In the genomic region with DNA sequence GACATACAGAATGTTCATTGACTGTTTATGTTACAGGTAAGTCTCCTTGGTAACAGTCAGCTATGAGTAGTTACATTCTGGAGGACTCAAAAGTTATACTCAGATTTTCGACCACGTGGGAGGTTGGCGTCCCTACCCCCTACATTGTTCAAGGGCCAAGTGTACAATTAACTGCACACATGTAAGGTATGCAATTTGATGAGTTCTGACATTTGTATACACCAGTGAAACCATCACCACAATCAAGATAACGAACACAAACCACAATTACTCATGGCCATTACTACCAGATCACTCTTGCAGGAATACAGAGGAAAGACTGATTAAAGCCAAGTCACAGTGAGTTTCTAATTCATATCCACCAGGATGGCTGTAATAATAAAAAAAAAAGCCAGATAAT, we compare ENCODE assay signal across 20 cellular contexts. TPM values are rescaled to one million over a fixed set of nuclear protein-coding genes. Genes with fewer than 3 reads are reported as not detected.
DNase-seq lines count a peak whose midpoint lies in the region; ATAC-seq and TF ChIP-seq lines count a peak whose summit lies in the region.
"Had no signal": no experiment of that assay in that cellular context is flagged by ENCODE, and none has a peak within 500 bp of the region (broad histone marks: within the 10 kb centered on the region; RNA-seq: fewer than 3 reads in every experiment).

No MANE protein-coding gene starts in this region.

- H3K36me3 Mint-ChIP-seq in activated CD4-positive, alpha-beta T cell treated with anti-CD3 and anti-CD28 coated beads for 36 hours (ENCODE audit: low read depth): no peaks in the 10 kb centered on the region
- H3K36me3 Mint-ChIP-seq in activated CD4-positive, alpha-beta T cell treated with anti-CD3 and anti-CD28 coated beads, Interleukin-2, amount 10 ng/mL, durations not matched to agents 24 days and 14 days (ENCODE audit: low read depth): no peaks in the 10 kb centered on the region
- no peaks in the 10 kb centered on the region for H3K36me3 Mint-ChIP-seq in activated T-helper 17 cell treated with anti-CD3 and anti-CD28 coated beads, Interleukin-2, amount 50 U/mL, for 72 hours (ENCODE audit: low read depth)
- H3K36me3 Mint-ChIP-seq: CD8-positive, alpha-beta T cell; type B pancreatic cell had no signal

- DNase-seq in activated CD4-positive, alpha-beta T cell treated with anti-CD3 and anti-CD28 coated beads for 36 hours: peak; percentile 42
- no peak for DNase-seq in activated CD4-positive, alpha-beta T cell treated with anti-CD3 and anti-CD28 coated beads, Interleukin-2, amount 10 ng/mL, durations not matched to agents 24 days and 14 days
- DNase-seq in HFF-Myc (ENCODE audit: extremely low read depth, low read depth) (peak; percentile 4), mucosa of descending colon (no peak), NCI-H526 (lab: John Stamatoyannopoulos, UW) (no peak), kidney tubule cell (ENCODE audit: low spot score) (no peak)
- DNase-seq: activated CD8-positive, alpha-beta memory T cell treated with anti-CD3 and anti-CD28 coated beads, Interleukin-2, amount 50 U/mL, for 48 hours; CD8-positive, alpha-beta T cell; erythroblast; heart right ventricle; left cardiac atrium; NCI-H2081 treated with DMSO at 0.1 percent for 48 hours; NCI-H774; SHP77 treated with DMSO at 0.1 percent for 48 hours had no signal

- H3K9me3 ChIP-seq in mucosa of descending colon: no peaks in the 10 kb centered on the region
- H3K9me3 ChIP-seq: heart right ventricle had no signal

- ATAC-seq in activated CD4-positive, alpha-beta T cell treated with anti-CD3 and anti-CD28 coated beads for 36 hours: peak; percentile 73
- peak; percentile 62 for ATAC-seq in activated T-helper 17 cell treated with anti-CD3 and anti-CD28 coated beads, Interleukin-2, amount 50 U/mL, for 72 hours (replicated peaks)
- ATAC-seq in mucosa of descending colon (peak; percentile 37), GM21528 (IDR thresholded peaks at IDR 0.05; ENCODE audit: low FRiP score, unreplicated experiment) (no peak)
- ATAC-seq: CD8-positive, alpha-beta T cell; heart right ventricle; left cardiac atrium had no signal

- H3K4me3 ChIP-seq in HFF-Myc (replicated peaks; ENCODE audit: low read depth, low read length): no peak overlapping the region
- no peak overlapping the region for H3K4me3 ChIP-seq in mucosa of descending colon
- H3K4me3 ChIP-seq: heart right ventricle had no signal

- H3K27me3 Mint-ChIP-seq in activated CD4-positive, alpha-beta T cell treated with anti-CD3 and anti-CD28 coated beads for 36 hours: peaks cover 3% of the 10 kb centered on the region
- H3K27me3 Mint-ChIP-seq in activated CD4-positive, alpha-beta T cell treated with anti-CD3 and anti-CD28 coated beads, Interleukin-2, amount 10 ng/mL, durations not matched to agents 24 days and 14 days: peaks cover 15% of the 10 kb centered on the region
- peaks cover 18% of the 10 kb centered on the region for H3K27me3 Mint-ChIP-seq in activated T-helper 17 cell treated with anti-CD3 and anti-CD28 coated beads, Interleukin-2, amount 50 U/mL, for 72 hours

- TF ChIP-seq CTCF in HFF-Myc (IDR thresholded peaks at IDR 0.05; ENCODE audit: low read depth, low read length, missing control alignments) (no peak), mucosa of descending colon (IDR thresholded peaks at IDR 0.05) (no peak)

- intact Hi-C loops in activated CD4-positive, alpha-beta T cell treated with anti-CD3 and anti-CD28 coated beads for 36 hours (cut with DNase I, micrococcal nuclease): loop anchor here in 1 of 2 experiments (5.0 kb wide), 1 partner anchor 88 kb away; no protein-coding TSS in a partner anchor
- intact Hi-C loops in activated CD4-positive, alpha-beta T cell treated with anti-CD3 and anti-CD28 coated beads, Interleukin-2, amount 10 ng/mL, durations not matched to agents 24 days and 14 days (cut with micrococcal nuclease): loop anchor here (5.0 kb wide), 1 partner anchor 88 kb away; no protein-coding TSS in a partner anchor
- intact Hi-C loops in mucosa of descending colon (cut with DNase I, micrococcal nuclease): no loop called here

- H3K4me3 Mint-ChIP-seq in activated CD4-positive, alpha-beta T cell treated with anti-CD3 and anti-CD28 coated beads for 36 hours: no peak overlapping the region
- H3K4me3 Mint-ChIP-seq in activated CD4-positive, alpha-beta T cell treated with anti-CD3 and anti-CD28 coated beads, Interleukin-2, amount 10 ng/mL, durations not matched to agents 24 days and 14 days: no peak overlapping the region
- H3K4me3 Mint-ChIP-seq in activated T-helper 17 cell treated with anti-CD3 and anti-CD28 coated beads, Interleukin-2, amount 50 U/mL, for 72 hours: no peak overlapping the region
- H3K4me3 Mint-ChIP-seq: CD8-positive, alpha-beta T cell; dendritic cell treated with granulocyte-macrophage colony-stimulating factor and Interleukin-4, amounts not matched to agents 40 ng/mL and 50 ng/mL, for 4 days; type B pancreatic cell had no signal

- peaks cover 4% of the 10 kb centered on the region for H3K36me3 ChIP-seq in mucosa of descending colon (ENCODE audit: low read depth)
- H3K36me3 ChIP-seq: heart right ventricle had no signal

- POLR2A ChIA-PET in activated CD4-positive, alpha-beta T cell treated with anti-CD3 and anti-CD28 coated beads for 36 hours (lab: Charles Lee): interaction anchor here (0.6 kb wide), 1 partner anchor 9 kb away, joined by 4 read pairs; no protein-coding TSS in a partner anchor

- H3K4me1 Mint-ChIP-seq in activated CD4-positive, alpha-beta T cell treated with anti-CD3 and anti-CD28 coated beads for 36 hours: peaks cover 34% of the 10 kb centered on the region
- peaks cover 31% of the 10 kb centered on the region for H3K4me1 Mint-ChIP-seq in activated CD4-positive, alpha-beta T cell treated with anti-CD3 and anti-CD28 coated beads, Interleukin-2, amount 10 ng/mL, durations not matched to agents 24 days and 14 days
- peaks cover 12% of the 10 kb centered on the region for H3K4me1 Mint-ChIP-seq in activated T-helper 17 cell treated with anti-CD3 and anti-CD28 coated beads, Interleukin-2, amount 50 U/mL, for 72 hours

- no peak overlapping the region for H3K27ac Mint-ChIP-seq in activated CD4-positive, alpha-beta T cell treated with anti-CD3 and anti-CD28 coated beads for 36 hours
- no peak overlapping the region for H3K27ac Mint-ChIP-seq in activated CD4-positive, alpha-beta T cell treated with anti-CD3 and anti-CD28 coated beads, Interleukin-2, amount 10 ng/mL, durations not matched to agents 24 days and 14 days
- H3K27ac Mint-ChIP-seq in activated T-helper 17 cell treated with anti-CD3 and anti-CD28 coated beads, Interleukin-2, amount 50 U/mL, for 72 hours: peak overlapping the region; percentile 87
- H3K27ac Mint-ChIP-seq: CD8-positive, alpha-beta T cell; dendritic cell treated with granulocyte-macrophage colony-stimulating factor and Interleukin-4, amounts not matched to agents 40 ng/mL and 50 ng/mL, for 4 days; progenitor cell of endocrine pancreas; type B pancreatic cell had no signal

- H3K9me3 Mint-ChIP-seq in activated CD4-positive, alpha-beta T cell treated with anti-CD3 and anti-CD28 coated beads for 36 hours (ENCODE audit: low read depth): no peaks in the 10 kb centered on the region
- no peaks in the 10 kb centered on the region for H3K9me3 Mint-ChIP-seq in activated CD4-positive, alpha-beta T cell treated with anti-CD3 and anti-CD28 coated beads, Interleukin-2, amount 10 ng/mL, durations not matched to agents 24 days and 14 days
- H3K9me3 Mint-ChIP-seq in activated T-helper 17 cell treated with anti-CD3 and anti-CD28 coated beads, Interleukin-2, amount 50 U/mL, for 72 hours: no peaks in the 10 kb centered on the region
- H3K9me3 Mint-ChIP-seq: CD8-positive, alpha-beta T cell; dendritic cell treated with granulocyte-macrophage colony-stimulating factor and Interleukin-4, amounts not matched to agents 40 ng/mL and 50 ng/mL, for 4 days; type B pancreatic cell had no signal

- CTCF ChIA-PET in activated CD4-positive, alpha-beta T cell treated with anti-CD3 and anti-CD28 coated beads for 36 hours (lab: Charles Lee): interaction anchor here (0.6 to 1.1 kb wide), 3 partner anchors 20 to 434 kb away, joined by 4 to 9 read pairs (median 4); no protein-coding TSS in a partner anchor

- H3K4me1 ChIP-seq in mucosa of descending colon (ENCODE audit: low read depth): peaks cover 26% of the 10 kb centered on the region

RNA-seq across cellular contexts. Expression of a gene that starts 39.6 kb away (rescaled TPM):
- 10 to 100 TPM; 29.3 to 32.2 TPM for total RNA-seq in activated CD4-positive, alpha-beta T cell treated with anti-CD3 and anti-CD28 coated beads for 36 hours
- 35.6 and 36.5 TPM in 2 replicates for total RNA-seq in activated CD4-positive, alpha-beta T cell treated with anti-CD3 and anti-CD28 coated beads, Interleukin-2, amount 10 ng/mL, durations not matched to agents 24 days and 14 days
- total RNA-seq in activated T-helper 17 cell treated with anti-CD3 and anti-CD28 coated beads, Interleukin-2, amount 50 U/mL, for 72 hours: 10 to 100 TPM; 52.0 to 54.8 TPM
- 10 to 100 TPM; 36.8 to 41.0 (median 37.4) TPM for total RNA-seq in mucosa of descending colon
- total RNA-seq: G401 had no signal

Comparison
In these comparisons a context has a peak if more than half of its experiments do, and no peak if none do; other contexts are left out.
1. DNase-seq: peak in activated CD4-positive, alpha-beta T cell treated with anti-CD3 and anti-CD28 coated beads for 36 hours (single experiment) and HFF-Myc (single experiment); none in activated CD4-positive, alpha-beta T cell treated with anti-CD3 and anti-CD28 coated beads, Interleukin-2, amount 10 ng/mL, durations not matched to agents 24 days and 14 days (single experiment), mucosa of descending colon (0 of 3), NCI-H526 (0 of 2) and kidney tubule cell (single experiment).